ENCODE assay signal across 1 cellular context in genomic region chr6:84050408-84050807, GRCh38.
TF ChIP-seq lines count a peak whose summit lies in the region.

No MANE protein-coding gene starts in this region.

TF ChIP-seq in K562, 482 proteins besides CTCF, POLR2A, EP300 and RAD21 (continued from another document and continues in another):
- TF ChIP-seq FOS (IDR thresholded peaks at IDR 0.05; ENCODE audit: extremely low read depth, insufficient read length), result peak; percentile 15
- 0 out of 4 replicates have a peak, but pooled peaks of 1 of the 2 experiments have one; percentile 47 for TF ChIP-seq HDAC1 (IDR thresholded peaks at IDR 0.05)
- no peak for TF ChIP-seq THRA (IDR thresholded peaks at IDR 0.05)
- TF ChIP-seq CXXC5 (CRISPR knock-in tag; IDR thresholded peaks at IDR 0.05), result peak; percentile 55
- 0 out of 2 replicates have a peak, but pooled peaks have one; percentile 56 for TF ChIP-seq ZBED1 (IDR thresholded peaks at IDR 0.05)
- 0 out of 2 replicates have a peak, but pooled peaks have one; percentile 41 for TF ChIP-seq DMBX1 (CRISPR knock-in tag; IDR thresholded peaks at IDR 0.05; ENCODE audit: borderline replicate concordance)
- TF ChIP-seq FOSL1 (tag; conservative IDR thresholded peaks at IDR 0.05), result peak; percentile 91
- TF ChIP-seq, protein P1, sequence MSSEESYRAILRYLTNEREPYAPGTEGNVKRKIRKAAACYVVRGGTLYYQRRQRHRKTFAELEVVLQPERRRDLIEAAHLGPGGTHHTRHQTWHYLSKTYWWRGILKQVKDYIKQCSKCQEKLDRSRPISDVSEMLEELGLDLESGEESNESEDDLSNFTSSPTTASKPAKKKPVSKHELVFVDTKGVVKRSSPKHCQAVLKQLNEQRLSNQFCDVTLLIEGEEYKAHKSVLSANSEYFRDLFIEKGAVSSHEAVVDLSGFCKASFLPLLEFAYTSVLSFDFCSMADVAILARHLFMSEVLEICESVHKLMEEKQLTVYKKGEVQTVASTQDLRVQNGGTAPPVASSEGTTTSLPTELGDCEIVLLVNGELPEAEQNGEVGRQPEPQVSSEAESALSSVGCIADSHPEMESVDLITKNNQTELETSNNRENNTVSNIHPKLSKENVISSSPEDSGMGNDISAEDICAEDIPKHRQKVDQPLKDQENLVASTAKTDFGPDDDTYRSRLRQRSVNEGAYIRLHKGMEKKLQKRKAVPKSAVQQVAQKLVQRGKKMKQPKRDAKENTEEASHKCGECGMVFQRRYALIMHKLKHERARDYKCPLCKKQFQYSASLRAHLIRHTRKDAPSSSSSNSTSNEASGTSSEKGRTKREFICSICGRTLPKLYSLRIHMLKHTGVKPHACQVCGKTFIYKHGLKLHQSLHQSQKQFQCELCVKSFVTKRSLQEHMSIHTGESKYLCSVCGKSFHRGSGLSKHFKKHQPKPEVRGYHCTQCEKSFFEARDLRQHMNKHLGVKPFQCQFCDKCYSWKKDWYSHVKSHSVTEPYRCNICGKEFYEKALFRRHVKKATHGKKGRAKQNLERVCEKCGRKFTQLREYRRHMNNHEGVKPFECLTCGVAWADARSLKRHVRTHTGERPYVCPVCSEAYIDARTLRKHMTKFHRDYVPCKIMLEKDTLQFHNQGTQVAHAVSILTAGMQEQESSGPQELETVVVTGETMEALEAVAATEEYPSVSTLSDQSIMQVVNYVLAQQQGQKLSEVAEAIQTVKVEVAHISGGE (CRISPR knock-in tag; IDR thresholded peaks at IDR 0.05), result peak in 1 of 3 experiments; percentile 70; a peak in 2 of 6 replicates
- TF ChIP-seq JUN (IDR thresholded peaks at IDR 0.05; ENCODE audit: borderline replicate concordance, low read depth, low read length), result 0 out of 2 replicates have a peak, but pooled peaks have one; percentile 71
- TF ChIP-seq JUN (CRISPR knock-in tag; IDR thresholded peaks at IDR 0.05; ENCODE audit: borderline replicate concordance), result no peak
- 0 out of 2 replicates have a peak, but pooled peaks have one; percentile 27 for TF ChIP-seq MITF (IDR thresholded peaks at IDR 0.05)
- no peak for TF ChIP-seq HINFP (tag; conservative IDR thresholded peaks at IDR 0.05; ENCODE audit: low read depth)
- TF ChIP-seq MAZ (CRISPR knock-in tag; conservative IDR thresholded peaks at IDR 0.05 in 1 of 2, IDR thresholded peaks at IDR 0.05 in 1 of 2), result peak in 1 of 2 experiments; percentile 44; a peak in 1 of 4 replicates
- TF ChIP-seq MTF1 (CRISPR knock-in tag; IDR thresholded peaks at IDR 0.05; ENCODE audit: borderline replicate concordance), result no peak
- TF ChIP-seq ARID1B (IDR thresholded peaks at IDR 0.05), result peak; percentile 83
- peak; percentile 50; the same call in 1 of the 2 replicates for TF ChIP-seq HMBOX1 (IDR thresholded peaks at IDR 0.05)
- 0 out of 2 replicates have a peak, but pooled peaks have one; percentile 64 for TF ChIP-seq MTA3 (IDR thresholded peaks at IDR 0.05; ENCODE audit: borderline replicate concordance)
- TF ChIP-seq SMAD4 (CRISPR knock-in tag; conservative IDR thresholded peaks at IDR 0.05), result 0 out of 2 replicates have a peak, but pooled peaks have one; percentile 43
- peak; percentile 27; the same call in 1 of the 2 replicates for TF ChIP-seq CBFA2T2 (conservative IDR thresholded peaks at IDR 0.05)
- TF ChIP-seq SIN3A (IDR thresholded peaks at IDR 0.05; ENCODE audit: borderline replicate concordance in 2 of 2, control insufficient read depth in 1 of 2, low read depth in 2 of 2, low read length in 2 of 2), result 0 out of 4 replicates have a peak, but pooled peaks of 1 of the 2 experiments have one; percentile 41
- TF ChIP-seq ZBTB2 (IDR thresholded peaks at IDR 0.05), result 0 out of 2 replicates have a peak, but pooled peaks have one; percentile 40
- TF ChIP-seq NRF1 (conservative IDR thresholded peaks at IDR 0.05 in 1 of 2, IDR thresholded peaks at IDR 0.05 in 1 of 2), result 0 out of 4 replicates have a peak, but pooled peaks of 1 of the 2 experiments have one; percentile 17
- TF ChIP-seq L3MBTL2 (IDR thresholded peaks at IDR 0.05), result peak; percentile 48
- TF ChIP-seq SMARCE1 (IDR thresholded peaks at IDR 0.05), result peak; percentile 92
- no peak for TF ChIP-seq ZBTB17 (CRISPR knock-in tag; IDR thresholded peaks at IDR 0.05)
- 0 out of 2 replicates have a peak, but pooled peaks have one; percentile 22 for TF ChIP-seq TAL1 (IDR thresholded peaks at IDR 0.05)
- peak; percentile 81; the same call in 1 of the 2 replicates for TF ChIP-seq CTBP1 (IDR thresholded peaks at IDR 0.05; ENCODE audit: borderline replicate concordance)
- TF ChIP-seq EHMT2 (IDR thresholded peaks at IDR 0.05), result peak; percentile 70; the same call in 1 of the 2 replicates
- TF ChIP-seq MAX (CRISPR knock-in tag; IDR thresholded peaks at IDR 0.05), result peak; percentile 31; the same call in 1 of the 2 replicates
- TF ChIP-seq ARNT (IDR thresholded peaks at IDR 0.05), result 0 out of 4 replicates have a peak, but pooled peaks of 1 of the 2 experiments have one; percentile 21
- peak; percentile 83 for TF ChIP-seq SMARCA4 (IDR thresholded peaks at IDR 0.05)
- peak; percentile 62 for TF ChIP-seq SOX6 (IDR thresholded peaks at IDR 0.05)
- TF ChIP-seq PHB (CRISPR knock-in tag; IDR thresholded peaks at IDR 0.05), result no peak
- 0 out of 2 replicates have a peak, but pooled peaks have one; percentile 12 for TF ChIP-seq HDAC2 (IDR thresholded peaks at IDR 0.05)
- TF ChIP-seq NR2F6 (CRISPR knock-in tag; IDR thresholded peaks at IDR 0.05), result no peak
- TF ChIP-seq SPI1 (IDR thresholded peaks at IDR 0.05; ENCODE audit: borderline replicate concordance, low read depth, low read length), result peak; percentile 23; the same call in 1 of the 2 replicates
- 0 out of 2 replicates have a peak, but pooled peaks have one; percentile 24 for TF ChIP-seq TOE1 (IDR thresholded peaks at IDR 0.05; ENCODE audit: borderline replicate concordance)
- TF ChIP-seq TOE1 (CRISPR knock-in tag; IDR thresholded peaks at IDR 0.05; ENCODE audit: borderline replicate concordance, low read depth), result no peak
- TF ChIP-seq ATF1 (CRISPR knock-in tag; IDR thresholded peaks at IDR 0.05), result no peak
- peak; percentile 44 for TF ChIP-seq ATF1 (tag; IDR thresholded peaks at IDR 0.05)
- peak; percentile 54 for TF ChIP-seq TCF3 (CRISPR knock-in tag; IDR thresholded peaks at IDR 0.05)
- no peak for TF ChIP-seq ARID3A (IDR thresholded peaks at IDR 0.05; ENCODE audit: borderline replicate concordance, low read depth, low read length)
- TF ChIP-seq ID3 (CRISPR knock-in tag; IDR thresholded peaks at IDR 0.05), result no peak
- no peak for TF ChIP-seq ID3 (tag; IDR thresholded peaks at IDR 0.05)
- TF ChIP-seq EGR1 (conservative IDR thresholded peaks at IDR 0.05), result peak; percentile 70
- TF ChIP-seq, protein P2, sequence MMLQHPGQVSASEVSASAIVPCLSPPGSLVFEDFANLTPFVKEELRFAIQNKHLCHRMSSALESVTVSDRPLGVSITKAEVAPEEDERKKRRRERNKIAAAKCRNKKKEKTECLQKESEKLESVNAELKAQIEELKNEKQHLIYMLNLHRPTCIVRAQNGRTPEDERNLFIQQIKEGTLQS (IDR thresholded peaks at IDR 0.05), result peak; percentile 80
- TF ChIP-seq, protein P2 (CRISPR knock-in tag; conservative IDR thresholded peaks at IDR 0.05), result no peak
- TF ChIP-seq ZEB2 (IDR thresholded peaks at IDR 0.05), result peak; percentile 91
- TF ChIP-seq YY1 (IDR thresholded peaks at IDR 0.05; ENCODE audit: borderline replicate concordance in 1 of 3, control insufficient read depth in 1 of 3, extremely low read depth in 1 of 3, insufficient read depth in 3 of 3, insufficient read length in 1 of 3, insufficient replicate concordance in 2 of 3, low read depth in 1 of 3, low read length in 2 of 3), result peak in 1 of 3 experiments; percentile 12
- peak; percentile 51; the same call in 1 of the 2 replicates for TF ChIP-seq STAT5A (IDR thresholded peaks at IDR 0.05; ENCODE audit: borderline replicate concordance, low read length)
- no peak for TF ChIP-seq POLR2G (IDR thresholded peaks at IDR 0.05; ENCODE audit: low read depth, low read length)
- TF ChIP-seq CBFA2T3 (IDR thresholded peaks at IDR 0.05), result peak; percentile 68; the same call in 1 of the 2 replicates
- TF ChIP-seq KDM4B (IDR thresholded peaks at IDR 0.05; ENCODE audit: borderline replicate concordance in 2 of 2, low read depth in 1 of 2), result no peak
- peak in 1 of 2 experiments; percentile 33 for TF ChIP-seq E2F6 (IDR thresholded peaks at IDR 0.05; ENCODE audit: borderline replicate concordance in 1 of 2, extremely low read depth in 1 of 2, insufficient read depth in 1 of 2, insufficient read length in 1 of 2, low read depth in 1 of 2, low read length in 1 of 2, poor library complexity in 1 of 2, severe bottlenecking in 1 of 2)
